In genomic region chrX:134315893-134316292, GRCh38 we compare ENCODE assay signal across 19 cellular contexts. TPM values are rescaled to one million over a fixed set of nuclear protein-coding genes. Genes with fewer than 3 reads are reported as not detected.
DNase-seq lines count a peak whose midpoint lies in the region; ATAC-seq and TF ChIP-seq lines count a peak whose summit lies in the region.
"Had no signal": no experiment of that assay in that cellular context is flagged by ENCODE, and none has a peak within 500 bp of the region (broad histone marks: within the 10 kb centered on the region; RNA-seq: fewer than 3 reads in every experiment).

No MANE protein-coding gene starts in this region.

- intact Hi-C loops in PC-3 (cut with micrococcal nuclease) (no loop called here), colonic mucosa (cut with DNase I) (no loop called here), esophagus squamous epithelium (cut with DNase I) (no loop called here), transverse colon (cut with DNase I; ENCODE audit: low total_unique reads) (no loop called here)

- H3K36me3 ChIP-seq in PC-3 (ENCODE audit: low read depth, low read length) (no peaks in the 10 kb centered on the region), colonic mucosa (no peaks in the 10 kb centered on the region), esophagus squamous epithelium (no peaks in the 10 kb centered on the region), transverse colon (no peaks in the 10 kb centered on the region)

- in situ Hi-C loops in transverse colon (cut with MboI; ENCODE audit: low pct_ligation_motif_present in 1 of 4, low pct_unique_long_range_greater_than_20kb in 1 of 4, low sequenced_read_pairs in 3 of 4), result no loop called here

- H3K9me2 ChIP-seq in PC-3 (replicated peaks; ENCODE audit: low read length), result no peaks in the 10 kb centered on the region

- TF ChIP-seq CTCF in PC-3 (conservative IDR thresholded peaks at IDR 0.05; ENCODE audit: low read depth, low read length) (no peak), colonic mucosa (IDR thresholded peaks at IDR 0.05) (no peak), esophagus squamous epithelium (IDR thresholded peaks at IDR 0.05) (no peak), transverse colon (IDR thresholded peaks at IDR 0.05) (no peak), omental fat pad (IDR thresholded peaks at IDR 0.05) (no peak)

- H3K79me2 ChIP-seq in PC-3 (ENCODE audit: low read length), result no peaks in the 10 kb centered on the region

- H3K4me1 ChIP-seq in PC-3 (ENCODE audit: insufficient read depth, low read length) (no peaks in the 10 kb centered on the region), colonic mucosa (no peaks in the 10 kb centered on the region), esophagus squamous epithelium (peaks cover 0 to 6% (median 0%) of the 10 kb centered on the region in 3 donors), transverse colon (no peaks in the 10 kb centered on the region)

- H3K4me3 ChIP-seq in PC-3 (ENCODE audit: low read length) (no peak overlapping the region), colonic mucosa (no peak overlapping the region), esophagus squamous epithelium (no peak overlapping the region), transverse colon (no peak overlapping the region)

- no peaks in the 10 kb centered on the region for H4K20me1 ChIP-seq in PC-3 (ENCODE audit: low read length)

- H3K9me3 ChIP-seq in PC-3 (ENCODE audit: low read length) (no peaks in the 10 kb centered on the region), colonic mucosa (no peaks in the 10 kb centered on the region), esophagus squamous epithelium (peaks cover 0 to 6% (median 0%) of the 10 kb centered on the region in 3 donors), transverse colon (no peaks in the 10 kb centered on the region)

- DNase-seq in PC-3 (peak; percentile 2), colonic mucosa (peak; percentile 24), esophagus squamous epithelium (lab: John Stamatoyannopoulos, UW) (no peak), transverse colon (peak; percentile 12), GF-D8 (lab: John Stamatoyannopoulos, UW) (no peak), omental fat pad (ENCODE audit: low spot score) (no peak)
- no peak for DNase-seq in activated CD4-positive, alpha-beta T cell treated with anti-CD3 and anti-CD28 coated beads for 4 hours
- DNase-seq: Calu3, DND-41, NCI-H1092, NCI-H1417 treated with DMSO at 0.1 percent for 48 hours, NCI-H1694 treated with DMSO at 0.1 percent for 48 hours, NCI-H2081, NCI-H2227 treated with DMSO at 0.1 percent for 48 hours, NCI-H526 treated with DMSO at 0.1 percent for 48 hours, RPMI8226, SHP77 had no signal

- H3K9ac ChIP-seq in PC-3 (ENCODE audit: low read length), result no peak overlapping the region
- no peak overlapping the region for H3K9ac ChIP-seq in colonic mucosa (ENCODE audit: low read depth in 2 of 2, low read length in 2 of 2)
- H3K9ac ChIP-seq: KMS-11 had no signal

- no peak for TF ChIP-seq POLR2A in esophagus squamous epithelium (IDR thresholded peaks at IDR 0.05)
- TF ChIP-seq POLR2A in transverse colon (IDR thresholded peaks at IDR 0.05), result no peak

- POLR2A ChIA-PET in PC-3 (lab: Charles Lee; ENCODE audit: unreplicated experiment), result no interaction called here

- WGBS in esophagus squamous epithelium, 2 donors, result 34 to 45% methylated on average over 2 to 3 of the region's 3 CpGs
- 71% methylated on average over 3 of the region's 3 CpGs; no CpG with 5 or more reads in 1 of the 2 donors for WGBS in transverse colon (ENCODE audit: low coverage in 1 of 2), 2 donors

- no peak overlapping the region for H3K27ac ChIP-seq in PC-3 (ENCODE audit: low read length)
- H3K27ac ChIP-seq in colonic mucosa, result no peak overlapping the region
- H3K27ac ChIP-seq in esophagus squamous epithelium, result peak overlapping the region in 3 of 4 donors; percentile 42 to 70 (median 62)
- H3K27ac ChIP-seq in transverse colon, result no peak overlapping the region
- H3K27ac ChIP-seq: KMS-11 had no signal

- BruUV-seq in PC-3 (replicated peaks; lab: Mats Ljungman, UMichigan), result no TSS peak

- H3F3A ChIP-seq in PC-3 (ENCODE audit: low read length, unreplicated experiment), result no peaks in the 10 kb centered on the region

- no peak for TF ChIP-seq EP300 in transverse colon (IDR thresholded peaks at IDR 0.05; ENCODE audit: low read depth)

- no peak for ATAC-seq in PC-3
- no peak for ATAC-seq in omental fat pad (ENCODE audit: low FRiP score)
- ATAC-seq in HG03457 (IDR thresholded peaks at IDR 0.05; ENCODE audit: unreplicated experiment), result no peak

- CTCF ChIA-PET in PC-3 (lab: Charles Lee), result no interaction called here

- H2AFZ ChIP-seq in PC-3 (ENCODE audit: low read length), result no peak overlapping the region

- no peak overlapping the region for H3K4me2 ChIP-seq in PC-3 (ENCODE audit: low read length)
- H3K4me2 ChIP-seq: KMS-11 had no signal

- no peaks in the 10 kb centered on the region for H3K27me3 ChIP-seq in PC-3 (ENCODE audit: low read length)
- H3K27me3 ChIP-seq in colonic mucosa, result no peaks in the 10 kb centered on the region
- no peaks in the 10 kb centered on the region for H3K27me3 ChIP-seq in esophagus squamous epithelium
- H3K27me3 ChIP-seq in transverse colon, result no peaks in the 10 kb centered on the region

RNA-seq across cellular contexts. Expression of gene PHF6, which starts 57.2 kb away (rescaled TPM):
- 16.8 and 22.3 TPM in 2 replicates for total RNA-seq in PC-3 (2014; rRNA removed)
- total RNA-seq in colonic mucosa, result 10 to 100 TPM; 18.6 to 23.1 TPM
- 10 to 100 TPM; 12.3 to 16.0 (median 13.6) TPM for total RNA-seq in esophagus squamous epithelium
- total RNA-seq in transverse colon, result 10 to 100 TPM in 3 of 4 donors, 1 to 10 TPM in 1; 6.7 to 15.9 (median 12.0) TPM
- 10 to 100 TPM in 2 of 4 donors, 1 to 10 TPM in 2; 7.9 to 14.2 (median 9.7) TPM for total RNA-seq in omental fat pad

Comparison
In these comparisons a context has a peak if more than half of its experiments do, and no peak if none do; other contexts are left out.
1. DNase-seq: peak in PC-3 (single experiment), colonic mucosa (single experiment) and transverse colon (single experiment); none in esophagus squamous epithelium (single experiment), GF-D8 (single experiment), omental fat pad (single experiment) and activated CD4-positive, alpha-beta T cell treated with anti-CD3 and anti-CD28 coated beads for 4 hours (0 of 2).
2. H3K27ac ChIP-seq: peak in esophagus squamous epithelium (3 of 4); none in PC-3 (single experiment), colonic mucosa (single experiment) and transverse colon (0 of 4).